Comparison of ENCODE assay signal across 10 cellular contexts in genomic region chr6:33856655-33857054, GRCh38. TPM values are rescaled to one million over a fixed set of nuclear protein-coding genes. Genes with fewer than 3 reads are reported as not detected.
DNase-seq lines count a peak whose midpoint lies in the region; ATAC-seq and TF ChIP-seq lines count a peak whose summit lies in the region.
"Had no signal": no experiment of that assay in that cellular context is flagged by ENCODE, and none has a peak within 500 bp of the region (broad histone marks: within the 10 kb centered on the region; RNA-seq: fewer than 3 reads in every experiment).

No MANE protein-coding gene starts in this region.

- no peaks in the 10 kb centered on the region for H3K9me3 Mint-ChIP-seq in activated T-cell treated with anti-CD3 and anti-CD28 coated beads, Interleukin-2, amount 50 U/mL, for 72 hours

- no peak for TF ChIP-seq CTCF in GM06990 (IDR thresholded peaks at IDR 0.05; ENCODE audit: insufficient read depth, low read length, poor library complexity, severe bottlenecking)

- peaks cover 31% of the 10 kb centered on the region for H3K27me3 Mint-ChIP-seq in activated T-cell treated with anti-CD3 and anti-CD28 coated beads, Interleukin-2, amount 50 U/mL, for 72 hours (ENCODE audit: low read depth)

- DNase-seq in GM06990 (ENCODE audit: extremely low read depth, insufficient read length), result peak; percentile 54
- DNase-seq in OCI-M1 (lab: John Stamatoyannopoulos, UW), result peak; percentile 84
- peak; percentile 87 to 90 for DNase-seq in activated T-cell treated with anti-CD3 and anti-CD28 coated beads, Interleukin-2, amount 50 U/mL, for 72 hours
- DNase-seq in stimulated activated CD4-positive, alpha-beta T cell treated with anti-CD3 and anti-CD28 coated beads, Interleukin-1b, Interleukin-23, amount 100 ng/mL, for 48 hours, result peak; percentile 79
- no peak for DNase-seq in Right ventricle myocardium inferior (ENCODE audit: missing footprints)
- no peak for DNase-seq in globus pallidus (ENCODE audit: low spot score)
- DNase-seq: esophagus squamous epithelium had no signal

- intact Hi-C loops in Right ventricle myocardium inferior (cut with DNase I), result no loop called here

- H3K4me1 Mint-ChIP-seq in activated T-cell treated with anti-CD3 and anti-CD28 coated beads, Interleukin-2, amount 50 U/mL, for 72 hours (ENCODE audit: low read depth), result peaks cover 58% of the 10 kb centered on the region

- H3K4me3 Mint-ChIP-seq in activated T-cell treated with anti-CD3 and anti-CD28 coated beads, Interleukin-2, amount 50 U/mL, for 72 hours, result peak overlapping the region in 1 of 2 donors; percentile 37

- no peaks in the 10 kb centered on the region for H3K36me3 Mint-ChIP-seq in activated T-cell treated with anti-CD3 and anti-CD28 coated beads, Interleukin-2, amount 50 U/mL, for 72 hours (ENCODE audit: insufficient read depth in 2 of 2)

- no peaks in the 10 kb centered on the region for H3K27me3 ChIP-seq in GM06990 (replicated peaks; ENCODE audit: control insufficient read depth, insufficient read depth, low read length)

- H3K36me3 ChIP-seq in GM06990 (ENCODE audit: control insufficient read depth, insufficient read depth, low read length), result no peaks in the 10 kb centered on the region
- H3K36me3 ChIP-seq: esophagus squamous epithelium had no signal

- H3K27ac Mint-ChIP-seq in activated T-cell treated with anti-CD3 and anti-CD28 coated beads, Interleukin-2, amount 50 U/mL, for 72 hours, result no peak overlapping the region

- no peak overlapping the region for H3K4me3 ChIP-seq in GM06990 (replicated peaks; ENCODE audit: low read depth, low read length)
- H3K4me3 ChIP-seq: esophagus squamous epithelium had no signal

- ATAC-seq in activated T-cell treated with anti-CD3 and anti-CD28 coated beads, Interleukin-2, amount 50 U/mL, for 72 hours (replicated peaks in 1 of 2), result peak; percentile 92 to 97
- ATAC-seq in Right ventricle myocardium inferior (no peak), GM19467 (IDR thresholded peaks at IDR 0.05; ENCODE audit: unreplicated experiment) (no peak), GM21576 (IDR thresholded peaks at IDR 0.05; ENCODE audit: unreplicated experiment) (no peak)
- ATAC-seq: Panc1 had no signal

RNA-seq across cellular contexts. Expression of gene MLN, which starts 52.9 kb away (rescaled TPM):
- not detected for total RNA-seq in activated T-cell treated with anti-CD3 and anti-CD28 coated beads, Interleukin-2, amount 50 U/mL, for 72 hours
- not detected for total RNA-seq in Right ventricle myocardium inferior
- total RNA-seq: esophagus squamous epithelium had no signal

Comparison
In these comparisons a context has a peak if more than half of its experiments do, and no peak if none do; other contexts are left out.
1. DNase-seq: peak in GM06990 (single experiment), OCI-M1 (single experiment), activated T-cell treated with anti-CD3 and anti-CD28 coated beads, Interleukin-2, amount 50 U/mL, for 72 hours (2 of 2) and stimulated activated CD4-positive, alpha-beta T cell treated with anti-CD3 and anti-CD28 coated beads, Interleukin-1b, Interleukin-23, amount 100 ng/mL, for 48 hours (single experiment); none in Right ventricle myocardium inferior (single experiment) and globus pallidus (single experiment).
2. ATAC-seq: peak in activated T-cell treated with anti-CD3 and anti-CD28 coated beads, Interleukin-2, amount 50 U/mL, for 72 hours (2 of 2); none in Right ventricle myocardium inferior (single experiment), GM19467 (single experiment) and GM21576 (single experiment).